In genomic region chr17:68035523-68036303, GRCh38 we compare ENCODE assay signal across 8 cellular contexts. TPM values are rescaled to one million over a fixed set of nuclear protein-coding genes. Genes with fewer than 3 reads are reported as not detected.
A peak's percentile ranks its signal among the peaks of the same experiment; 100 is the strongest.
DNase-seq lines count a peak whose midpoint lies in the region; ATAC-seq and TF ChIP-seq lines count a peak whose summit lies in the region.

TSS of gene KPNA2 (plus strand) at chr17:68035735. CDS start at chr17:68037133, 1,398 bp downstream.

- H3K27me3 ChIP-seq in AG04450 (ENCODE audit: control insufficient read depth, insufficient read depth, low read length) (no peaks in the 10 kb centered on the region), WERI-Rb-1 (ENCODE audit: insufficient read depth, low read depth, severe bottlenecking) (no peaks in the 10 kb centered on the region), breast epithelium (no peaks in the 10 kb centered on the region), iPS-20b (ENCODE audit: insufficient read depth, low read length) (no peaks in the 10 kb centered on the region), skeletal muscle tissue (ENCODE audit: control insufficient read depth in 3 of 3, insufficient read depth in 3 of 3, low read length in 3 of 3) (no peaks in the 10 kb centered on the region)

- H3K4me1 ChIP-seq in breast epithelium (peaks cover 0 to 8% of the 10 kb centered on the region in 2 donors), iPS-20b (ENCODE audit: insufficient read depth, low read length) (peaks cover 16% of the 10 kb centered on the region; the same call in 1 of the 2 replicates), skeletal muscle tissue (ENCODE audit: control insufficient read depth in 3 of 3, insufficient read depth in 3 of 3, low read length in 3 of 3) (peaks cover 5 to 10% (median 5%) of the 10 kb centered on the region in 3 donors)

- intact Hi-C loops in breast epithelium (cut with DNase I; ENCODE audit: low total_unique reads), result no loop called here

- peaks cover 52% of the 10 kb centered on the region for H3K36me3 ChIP-seq in WERI-Rb-1
- no peaks in the 10 kb centered on the region for H3K36me3 ChIP-seq in breast epithelium
- H3K36me3 ChIP-seq in iPS-20b (ENCODE audit: insufficient read depth, low read depth, low read length), result peaks cover 47% of the 10 kb centered on the region
- peaks cover 8 to 20% (median 8%) of the 10 kb centered on the region in 3 donors for H3K36me3 ChIP-seq in skeletal muscle tissue (ENCODE audit: control insufficient read depth in 3 of 3, insufficient read depth in 3 of 3, low read length in 3 of 3)

- H3K4me3 ChIP-seq in AG04450 (ENCODE audit: low read depth, low read length) (peak within 1 kb of the TSS; percentile 92), WERI-Rb-1 (ENCODE audit: low read depth, low read length) (peak within 1 kb of the TSS; percentile 86), breast epithelium (peak within 1 kb of the TSS; percentile 79 to 94 (median 91)), iPS-20b (ENCODE audit: low read length) (peak within 1 kb of the TSS; percentile 85), skeletal muscle tissue (ENCODE audit: low read length in 3 of 3) (peak within 1 kb of the TSS; percentile 78 to 96 (median 91))

- CTCF ChIA-PET in AG04450 (lab: Charles Lee), result interaction anchor here (0.6 kb wide), 1 partner anchor 1290 kb away, joined by 8 read pairs; no protein-coding TSS in a partner anchor

- peaks cover 4% of the 10 kb centered on the region; the same call in 1 of the 2 replicates for H3K9me3 ChIP-seq in AG04450 (ENCODE audit: control insufficient read depth, insufficient read depth, low read length)
- H3K9me3 ChIP-seq in WERI-Rb-1 (ENCODE audit: severe bottlenecking), result no peaks in the 10 kb centered on the region
- no peaks in the 10 kb centered on the region for H3K9me3 ChIP-seq in breast epithelium
- H3K9me3 ChIP-seq in iPS-20b (ENCODE audit: insufficient read depth, low read depth, low read length), result no peaks in the 10 kb centered on the region
- H3K9me3 ChIP-seq in skeletal muscle tissue (ENCODE audit: control insufficient read depth in 3 of 3, low read length in 3 of 3), result no peaks in the 10 kb centered on the region

- POLR2A ChIA-PET in AG04450 (lab: Yijun Ruan, JAX), result interaction anchor here (0.6 to 1.1 kb wide), 9 partner anchors 10 to 422 kb away, joined by 3 to 12 read pairs (median 6); partner anchors contain the start of gene WIPI1

- peak; percentile 96 for ATAC-seq in GM18909 (IDR thresholded peaks at IDR 0.05; ENCODE audit: poor library complexity, unreplicated experiment)
- ATAC-seq in HG03159 (IDR thresholded peaks at IDR 0.05; ENCODE audit: unreplicated experiment), result peak; percentile 86

- TF ChIP-seq CTCF in AG04450 (IDR thresholded peaks at IDR 0.05; ENCODE audit: low read depth, low read length), result no peak
- no peak for TF ChIP-seq CTCF in WERI-Rb-1 (IDR thresholded peaks at IDR 0.05; ENCODE audit: low read depth, low read length)
- TF ChIP-seq CTCF in breast epithelium (IDR thresholded peaks at IDR 0.05), result no peak

- no peak for TF ChIP-seq POLR2A in breast epithelium (IDR thresholded peaks at IDR 0.05)

- DNase-seq in AG04450 (ENCODE audit: low read depth, low spot score) (peak; percentile 96), NCI-H2227 (lab: John Stamatoyannopoulos, UW; ENCODE audit: unreplicated experiment) (peak; percentile 99), WERI-Rb-1 (peak; percentile 98), breast epithelium (ENCODE audit: low spot score in 2 of 2) (peak; percentile 92)

- H3K9ac ChIP-seq in iPS-20b (ENCODE audit: low read depth, low read length), result peak within 1 kb of the TSS; percentile 96
- H3K9ac ChIP-seq in skeletal muscle tissue (ENCODE audit: low read depth in 1 of 3, low read length in 3 of 3), result peak within 1 kb of the TSS; percentile 79 to 86 (median 84)

- peak within 1 kb of the TSS; percentile 65 for H3K27ac ChIP-seq in AG04450 (ENCODE audit: low read depth, low read length)
- peak within 1 kb of the TSS; percentile 99 for H3K27ac ChIP-seq in WERI-Rb-1
- peak within 1 kb of the TSS; percentile 38 to 73 for H3K27ac ChIP-seq in breast epithelium
- peak within 1 kb of the TSS; percentile 43 for H3K27ac ChIP-seq in iPS-20b (ENCODE audit: low read length)
- H3K27ac ChIP-seq in skeletal muscle tissue (ENCODE audit: low read depth, low read length), result peak within 1 kb of the TSS; percentile 60

RNA-seq across cellular contexts. Expression of gene KPNA2, which starts in this region (rescaled TPM):
- 134 and 151 TPM in 2 replicates for polyA plus RNA-seq in AG04450 (2011; rRNA removed)
- 174 and 202 TPM in 2 replicates for polyA minus RNA-seq in AG04450 (2011; rRNA and poly(A)+ RNA removed)
- 10 to 100 TPM; 19.7 to 21.9 (median 20.5) TPM for total RNA-seq in breast epithelium
- 31.3 TPM for total RNA-seq in skeletal muscle tissue

Comparison
In these comparisons a context has a peak if more than half of its experiments do, and no peak if none do; other contexts are left out.
1. Peak in every context shown above with its lines: DNase-seq, ATAC-seq, H3K4me3 ChIP-seq and H3K27ac ChIP-seq.
2. H3K27ac ChIP-seq: peak in every context shown above with its lines; median percentile 99 in WERI-Rb-1; 65 in AG04450; 60 in skeletal muscle tissue; 56 in breast epithelium; 43 in iPS-20b.